14 cellular contexts compared by ENCODE assay signal in the genomic region with DNA sequence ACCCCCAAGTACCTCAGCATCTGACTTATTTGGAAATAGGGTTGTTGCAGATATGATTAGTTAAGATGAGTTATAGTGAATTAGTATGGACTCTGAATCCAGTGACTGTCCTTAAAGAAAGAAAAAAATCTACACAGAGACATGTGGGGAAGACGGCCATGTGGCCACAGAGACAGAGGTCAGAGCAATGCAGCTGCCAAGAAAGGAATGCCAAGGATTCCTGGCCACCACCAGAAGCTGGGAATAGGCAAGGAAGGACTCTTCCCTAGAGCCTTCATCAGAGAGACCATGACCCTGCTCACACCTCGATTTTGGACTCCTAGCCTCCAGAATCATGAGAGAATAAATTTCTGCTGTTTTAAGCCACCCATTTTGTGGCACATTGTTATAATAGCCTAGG.
DNase-seq lines count a peak whose midpoint lies in the region; ATAC-seq, FAIRE-seq and TF ChIP-seq lines count a peak whose summit lies in the region.
"Had no signal": no experiment of that assay in that cellular context is flagged by ENCODE, and none has a peak within 500 bp of the region (broad histone marks: within the 10 kb centered on the region; RNA-seq: fewer than 3 reads in every experiment).

No MANE protein-coding gene starts in this region.

- no peak for TF ChIP-seq CTCF in CD4-positive, alpha-beta T cell (IDR thresholded peaks at IDR 0.05)
- TF ChIP-seq CTCF in D721Med (IDR thresholded peaks at IDR 0.05; ENCODE audit: insufficient read depth, missing control alignments): no peak

- H3K27me3 ChIP-seq in CD4-positive, alpha-beta T cell (ENCODE audit: control insufficient read depth, insufficient read depth, low read length): no peaks in the 10 kb centered on the region
- H3K27me3 ChIP-seq in GM23248 (replicated peaks; ENCODE audit: insufficient read depth) (no peaks in the 10 kb centered on the region), right cardiac atrium (ENCODE audit: control insufficient read depth, insufficient read depth) (no peaks in the 10 kb centered on the region)
- H3K27me3 ChIP-seq: thyroid gland had no signal

- intact Hi-C loops in CD4-positive, alpha-beta T cell (cut with DNase I, micrococcal nuclease): loop anchor here in 1 of 2 experiments (2.0 kb wide), 1 partner anchor 13 kb away; no protein-coding TSS in a partner anchor
- intact Hi-C loops in right cardiac atrium (cut with DNase I): loop anchor here in 1 of 4 donors (10.0 kb wide), 1 partner anchor 63 kb away; no protein-coding TSS in a partner anchor

- CTCF ChIA-PET in CD4-positive, alpha-beta T cell (lab: Charles Lee): no interaction called here

- FAIRE-seq in D721Med (lab: Jason Lieb, UNC): no peak

- no peaks in the 10 kb centered on the region for H3K9me3 ChIP-seq in CD4-positive, alpha-beta T cell (ENCODE audit: control insufficient read depth, low read length)
- H3K9me3 ChIP-seq in GM23248 (ENCODE audit: low read depth) (no peaks in the 10 kb centered on the region), right cardiac atrium (ENCODE audit: control insufficient read depth, low read length) (no peaks in the 10 kb centered on the region)
- H3K9me3 ChIP-seq: thyroid gland had no signal

- H2AFZ ChIP-seq in GM23248: no peak overlapping the region

- no peak overlapping the region for H3K27ac ChIP-seq in CD4-positive, alpha-beta T cell (ENCODE audit: low read depth, low read length)
- H3K27ac ChIP-seq in GM23248 (no peak overlapping the region), right cardiac atrium (ENCODE audit: low read length) (no peak overlapping the region)
- H3K27ac ChIP-seq: thyroid gland had no signal

- 57% methylated on average over 2 of the region's 2 CpGs for WGBS in GM23248 (ENCODE audit: low coverage in 1 of 2, low lambda C conversion rate in 2 of 2, missing lambda C conversion rate in 2 of 2), 2 experiments
- 26% methylated on average over 2 of the region's 2 CpGs for WGBS in right cardiac atrium

- H3K4me1 ChIP-seq in GM23248 (ENCODE audit: insufficient read depth) (peaks cover 28% of the 10 kb centered on the region), right cardiac atrium (ENCODE audit: control insufficient read depth, insufficient read depth, low read length) (peaks cover 10% of the 10 kb centered on the region)

- no peak overlapping the region for H3K9ac ChIP-seq in GM23248

- H4K20me1 ChIP-seq in GM23248 (ENCODE audit: insufficient read depth): no peaks in the 10 kb centered on the region

- POLR2A ChIA-PET in CD4-positive, alpha-beta T cell (lab: Charles Lee): interaction anchor here (2.9 kb wide), 1 partner anchor 13 kb away, joined by 13 read pairs; no protein-coding TSS in a partner anchor

- peak overlapping the region; percentile 78 for H3K27ac Mint-ChIP-seq in CD4-positive, alpha-beta T cell
- peak overlapping the region; percentile 97 for H3K27ac Mint-ChIP-seq in activated T-helper 17 cell treated with anti-CD3 and anti-CD28 coated beads, Interleukin-2, amount 50 U/mL, for 72 hours
- H3K27ac Mint-ChIP-seq: CD14-positive monocyte had no signal

- H3K36me3 Mint-ChIP-seq in CD4-positive, alpha-beta T cell (ENCODE audit: low read depth): peaks cover 36% of the 10 kb centered on the region
- peaks cover 55% of the 10 kb centered on the region for H3K36me3 Mint-ChIP-seq in activated T-helper 17 cell treated with anti-CD3 and anti-CD28 coated beads, Interleukin-2, amount 50 U/mL, for 72 hours (ENCODE audit: low read depth)

- peaks cover 97% of the 10 kb centered on the region for H3K79me2 ChIP-seq in GM23248 (ENCODE audit: insufficient read depth)

- no peak for ATAC-seq in CD4-positive, alpha-beta T cell (ENCODE audit: poor library complexity)
- ATAC-seq in activated T-helper 17 cell treated with anti-CD3 and anti-CD28 coated beads, Interleukin-2, amount 50 U/mL, for 72 hours (replicated peaks): no peak
- peak; percentile 17 to 34 for ATAC-seq in right cardiac atrium
- ATAC-seq in activated CD4-positive, CD25-positive, alpha-beta regulatory T cell treated with anti-CD3 and anti-CD28 coated beads, Interleukin-2, amount 50 U/mL, for 24 hours: no peak
- no peak for ATAC-seq in GM18861 (IDR thresholded peaks at IDR 0.05; ENCODE audit: unreplicated experiment)

- peak overlapping the region; percentile 63 for H3K4me3 Mint-ChIP-seq in CD4-positive, alpha-beta T cell
- H3K4me3 Mint-ChIP-seq in activated T-helper 17 cell treated with anti-CD3 and anti-CD28 coated beads, Interleukin-2, amount 50 U/mL, for 72 hours: peak overlapping the region; percentile 87
- H3K4me3 Mint-ChIP-seq: CD14-positive monocyte had no signal

- H3K9me2 ChIP-seq in GM23248 (ENCODE audit: insufficient read depth): no peaks in the 10 kb centered on the region

- H3K4me3 ChIP-seq in GM23248: no peak overlapping the region
- no peak overlapping the region for H3K4me3 ChIP-seq in right cardiac atrium (ENCODE audit: low read length)
- H3K4me3 ChIP-seq: skin epidermis, thyroid gland had no signal

- peaks cover 64% of the 10 kb centered on the region for H3K4me1 Mint-ChIP-seq in CD4-positive, alpha-beta T cell (ENCODE audit: low read depth)
- H3K4me1 Mint-ChIP-seq in activated T-helper 17 cell treated with anti-CD3 and anti-CD28 coated beads, Interleukin-2, amount 50 U/mL, for 72 hours: peaks cover 58% of the 10 kb centered on the region

- in situ Hi-C loops in GM23248 (cut with MboI): no loop called here

- no peaks in the 10 kb centered on the region for H3K9me3 Mint-ChIP-seq in CD4-positive, alpha-beta T cell
- H3K9me3 Mint-ChIP-seq in activated T-helper 17 cell treated with anti-CD3 and anti-CD28 coated beads, Interleukin-2, amount 50 U/mL, for 72 hours: no peaks in the 10 kb centered on the region
- H3K9me3 Mint-ChIP-seq: CD14-positive monocyte had no signal

- H3K36me3 ChIP-seq in GM23248 (ENCODE audit: low read depth): no peaks in the 10 kb centered on the region
- H3K36me3 ChIP-seq: thyroid gland had no signal

- no peak for DNase-seq in CD4-positive, alpha-beta T cell
- peak; percentile 52 for DNase-seq in GM23248
- no peak for DNase-seq in right cardiac atrium
- no peak for DNase-seq in D721Med (ENCODE audit: insufficient read length, low spot score)
- no peak for DNase-seq in amniotic stem cell (lab: John Stamatoyannopoulos, UW)
- DNase-seq: activated CD4-positive, alpha-beta T cell treated with anti-CD3 and anti-CD28 coated beads for 48 hours; amygdala; foreskin melanocyte; thyroid gland had no signal

- no peaks in the 10 kb centered on the region for H3K27me3 Mint-ChIP-seq in CD4-positive, alpha-beta T cell
- H3K27me3 Mint-ChIP-seq in activated T-helper 17 cell treated with anti-CD3 and anti-CD28 coated beads, Interleukin-2, amount 50 U/mL, for 72 hours: no peaks in the 10 kb centered on the region

- H3K4me2 ChIP-seq in GM23248 (ENCODE audit: unreplicated experiment): no peak overlapping the region

- H3F3A ChIP-seq in GM23248 (ENCODE audit: insufficient read depth): peaks cover 9% of the 10 kb centered on the region; the same call in 1 of the 2 replicates

Comparison
In these comparisons a context has a peak if more than half of its experiments do, and no peak if none do; other contexts are left out.
1. ATAC-seq: peak in right cardiac atrium (2 of 2); none in CD4-positive, alpha-beta T cell (single experiment), activated T-helper 17 cell treated with anti-CD3 and anti-CD28 coated beads, Interleukin-2, amount 50 U/mL, for 72 hours (single experiment), activated CD4-positive, CD25-positive, alpha-beta regulatory T cell treated with anti-CD3 and anti-CD28 coated beads, Interleukin-2, amount 50 U/mL, for 24 hours (0 of 2) and GM18861 (single experiment).